ENCODE assay signal across 19 cellular contexts in the genomic region with DNA sequence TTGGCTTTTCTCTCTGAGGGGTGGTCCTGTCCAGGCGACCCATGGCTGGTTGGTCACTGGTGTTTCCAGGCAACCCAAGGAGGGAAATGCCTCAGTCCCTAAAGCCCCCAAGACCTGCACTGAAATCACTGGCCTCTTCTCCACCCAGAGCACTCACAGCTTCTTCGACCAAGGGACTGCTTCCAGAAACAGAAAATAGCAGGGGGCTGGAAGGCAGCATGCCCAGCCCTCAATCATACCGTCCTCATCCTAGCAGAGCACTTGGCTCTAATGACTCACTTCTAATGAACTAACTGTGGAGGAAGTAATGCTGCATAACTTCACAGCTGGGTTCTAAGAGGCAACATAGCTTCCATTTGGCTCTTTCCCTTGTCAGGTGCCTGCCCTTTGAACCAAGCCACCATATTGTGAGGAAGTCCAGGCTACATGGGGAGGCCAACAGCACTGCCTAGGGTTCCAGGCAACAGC. TPM values are rescaled to one million over a fixed set of nuclear protein-coding genes. Genes with fewer than 3 reads are reported as not detected.
DNase-seq lines count a peak whose midpoint lies in the region; ATAC-seq and TF ChIP-seq lines count a peak whose summit lies in the region.
"Had no signal": no experiment of that assay in that cellular context is flagged by ENCODE, and none has a peak within 500 bp of the region (broad histone marks: within the 10 kb centered on the region; RNA-seq: fewer than 3 reads in every experiment).

No MANE protein-coding gene starts in this region.

- peak; percentile 13 for DNase-seq in activated CD8-positive, alpha-beta memory T cell treated with anti-CD3 and anti-CD28 coated beads for 24 hours
- DNase-seq in activated CD8-positive, alpha-beta memory T cell treated with anti-CD3 and anti-CD28 coated beads, Interleukin-2, amount 50 U/mL, for 4 hours, result no peak
- DNase-seq in caudate nucleus (lab: John Stamatoyannopoulos, UW), result no peak
- peak; percentile 69 for DNase-seq in kidney tubule cell (ENCODE audit: low spot score)
- DNase-seq in upper lobe of left lung, result no peak
- no peak for DNase-seq in activated CD4-positive, alpha-beta T cell treated with anti-CD3 and anti-CD28 coated beads, Interleukin-2, amount 50 U/mL, for 1 hour
- DNase-seq in GM10248 (ENCODE audit: extremely low spot score), result no peak
- DNase-seq in GOT3 (lab: John Stamatoyannopoulos, UW), result no peak
- DNase-seq: activated CD4-positive, alpha-beta T cell treated with anti-CD3 and anti-CD28 coated beads for 36 hours; CD8-positive, alpha-beta memory T cell; effector CD8-positive, alpha-beta T cell; left cardiac atrium; natural killer cell; NCI-H2171; T-helper 1 cell had no signal

- H3K27me3 ChIP-seq in upper lobe of left lung, result no peaks in the 10 kb centered on the region
- H3K27me3 ChIP-seq: adrenal gland had no signal

- ATAC-seq in upper lobe of left lung (ENCODE audit: low FRiP score in 2 of 2), result no peak
- ATAC-seq: activated CD4-positive, alpha-beta T cell treated with anti-CD3 and anti-CD28 coated beads for 36 hours; HCT116; natural killer cell had no signal

- no peaks in the 10 kb centered on the region for H3K9me3 ChIP-seq in upper lobe of left lung
- H3K9me3 ChIP-seq: adrenal gland had no signal

- TF ChIP-seq POLR2A in upper lobe of left lung (IDR thresholded peaks at IDR 0.05), result no peak

- 76 to 87% methylated on average over 2 to 3 of the region's 3 CpGs for WGBS in upper lobe of left lung, 2 donors

- no peak for TF ChIP-seq CTCF in upper lobe of left lung (IDR thresholded peaks at IDR 0.05)
- TF ChIP-seq CTCF in GM10248 (IDR thresholded peaks at IDR 0.05; ENCODE audit: control extremely low read depth, extremely low read depth, low read depth, missing control alignments), result no peak

- CTCF ChIA-PET in GM10248 (lab: Yijun Ruan, JAX), result interaction anchor here (1.9 kb wide), 1 partner anchor 14 kb away, joined by 7 read pairs; no protein-coding TSS in a partner anchor

- POLR2A ChIA-PET in GM10248 (lab: Yijun Ruan, JAX), result no interaction called here

- no peak for TF ChIP-seq EP300 in upper lobe of left lung (IDR thresholded peaks at IDR 0.05)

- H3K4me1 ChIP-seq in upper lobe of left lung, result peaks cover 32 to 58% (median 36%) of the 10 kb centered on the region in 4 donors

- no peaks in the 10 kb centered on the region for H3K36me3 ChIP-seq in upper lobe of left lung
- H3K36me3 ChIP-seq: adrenal gland had no signal

- H3K27ac ChIP-seq in caudate nucleus (ENCODE audit: low read depth, low read length) (peak overlapping the region; percentile 78), upper lobe of left lung (peak overlapping the region; percentile 63 to 79 (median 78))
- H3K27ac ChIP-seq: 22Rv1, HL-60 had no signal

- H3K4me3 ChIP-seq in upper lobe of left lung, result no peak overlapping the region
- H3K4me3 ChIP-seq: adrenal gland had no signal

RNA-seq across cellular contexts. Expression of a gene that starts 27.6 kb away (rescaled TPM):
- 100 to 1,000 TPM in 5 of 6 donors, 10 to 100 TPM in 1; 50.3 to 162 (median 137) TPM for total RNA-seq in upper lobe of left lung
- total RNA-seq: activated CD4-positive, alpha-beta T cell treated with anti-CD3 and anti-CD28 coated beads for 36 hours had no signal

Comparison
In these comparisons a context has a peak if more than half of its experiments do, and no peak if none do; other contexts are left out.
1. DNase-seq: peak in activated CD8-positive, alpha-beta memory T cell treated with anti-CD3 and anti-CD28 coated beads for 24 hours (single experiment) and kidney tubule cell (single experiment); none in activated CD8-positive, alpha-beta memory T cell treated with anti-CD3 and anti-CD28 coated beads, Interleukin-2, amount 50 U/mL, for 4 hours (single experiment), caudate nucleus (0 of 61), upper lobe of left lung (0 of 2), activated CD4-positive, alpha-beta T cell treated with anti-CD3 and anti-CD28 coated beads, Interleukin-2, amount 50 U/mL, for 1 hour (single experiment), GM10248 (single experiment) and GOT3 (single experiment).